8 cellular contexts compared by ENCODE assay signal in genomic region chr10:68297264-68297663, GRCh38.
"Had no signal": no experiment of that assay in that cellular context is flagged by ENCODE, and none has a peak within 500 bp of the region (broad histone marks: within the 10 kb centered on the region; RNA-seq: fewer than 3 reads in every experiment).

No MANE protein-coding gene starts in this region.

- H3K4me1 ChIP-seq: right atrium auricular region had no signal

- H3K36me3 ChIP-seq: heart left ventricle, right atrium auricular region had no signal

- H3K27me3 ChIP-seq: heart left ventricle, right atrium auricular region had no signal

- DNase-seq: activated CD8-positive, alpha-beta memory T cell treated with anti-CD3 and anti-CD28 coated beads, Interleukin-2, amount 50 U/mL, for 4 hours; activated CD8-positive, alpha-beta T cell treated with anti-CD3 and anti-CD28 coated beads for 36 hours; activated naive CD4-positive, alpha-beta T cell; heart left ventricle; kidney; naive B cell; small intestine had no signal

- H3K4me3 Mint-ChIP-seq: activated CD8-positive, alpha-beta T cell treated with anti-CD3 and anti-CD28 coated beads for 36 hours had no signal

- H3K27ac Mint-ChIP-seq: activated CD8-positive, alpha-beta T cell treated with anti-CD3 and anti-CD28 coated beads for 36 hours had no signal

- H3K9me3 ChIP-seq: heart left ventricle, right atrium auricular region had no signal

- H3K36me3 Mint-ChIP-seq: naive B cell had no signal

- H3K27me3 Mint-ChIP-seq: activated CD8-positive, alpha-beta T cell treated with anti-CD3 and anti-CD28 coated beads for 36 hours; naive B cell had no signal

- H3K4me3 ChIP-seq: heart left ventricle, right atrium auricular region had no signal

- H3K27ac ChIP-seq: heart left ventricle, right atrium auricular region had no signal

- ATAC-seq: activated CD8-positive, alpha-beta T cell treated with anti-CD3 and anti-CD28 coated beads for 36 hours; heart left ventricle had no signal

- H3K9me3 Mint-ChIP-seq: activated CD8-positive, alpha-beta T cell treated with anti-CD3 and anti-CD28 coated beads for 36 hours; naive B cell had no signal
